Comparison of ENCODE assay signal across 8 cellular contexts in genomic region chr12:75722714-75723200, GRCh38.
DNase-seq lines count a peak whose midpoint lies in the region; ATAC-seq, FAIRE-seq and TF ChIP-seq lines count a peak whose summit lies in the region.

No MANE protein-coding gene starts in this region.

- H3K9me3 Mint-ChIP-seq in activated naive CD4-positive, alpha-beta T cell treated with anti-CD3 and anti-CD28 coated beads, Interleukin-2, amount 10 ng/mL, durations not matched to agents 7 days and 5 days, result no peaks in the 10 kb centered on the region

- peak; percentile 96 for ATAC-seq in HG03064 (IDR thresholded peaks at IDR 0.05; ENCODE audit: low read depth, unreplicated experiment)
- ATAC-seq in heart left ventricle, result peak; percentile 33 to 88 (median 82)
- peak; percentile 89 for ATAC-seq in sciatic nerve

- H3K27ac Mint-ChIP-seq in activated naive CD4-positive, alpha-beta T cell treated with anti-CD3 and anti-CD28 coated beads, Interleukin-2, amount 10 ng/mL, durations not matched to agents 7 days and 5 days, result peak overlapping the region; percentile 71

- peaks cover 9 to 57% (median 42%) of the 10 kb centered on the region in 12 donors for H3K4me1 ChIP-seq in heart left ventricle

- FAIRE-seq in GM18507 (lab: Jason Lieb, UNC), result peak; percentile 60

- H3K9me3 ChIP-seq in heart left ventricle, result no peaks in the 10 kb centered on the region

- peaks cover 16% of the 10 kb centered on the region for H3K4me1 Mint-ChIP-seq in activated naive CD4-positive, alpha-beta T cell treated with anti-CD3 and anti-CD28 coated beads, Interleukin-2, amount 10 ng/mL, durations not matched to agents 7 days and 5 days

- intact Hi-C loops in heart left ventricle (cut with DNase I) (loop anchor here in 8 of 10 donors (1.0 to 10.0 kb wide), 7 partner anchors 16 to 312 kb away; partner anchors contain the start of gene PHLDA1 (in 7 of the 8)), sciatic nerve (cut with DNase I) (no loop called here)

- peak overlapping the region; percentile 39 to 80 (median 75) for H3K27ac ChIP-seq in heart left ventricle

- TF ChIP-seq CTCF in heart left ventricle (IDR thresholded peaks at IDR 0.05), result no peak

- no peak overlapping the region for H3K4me3 Mint-ChIP-seq in activated naive CD4-positive, alpha-beta T cell treated with anti-CD3 and anti-CD28 coated beads, Interleukin-2, amount 10 ng/mL, durations not matched to agents 7 days and 5 days

- 4 to 9% (median 6%) methylated on average over 5 of the region's 5 CpGs for WGBS in heart left ventricle, 4 donors

- H3K4me3 ChIP-seq in heart left ventricle, result no peak overlapping the region

- peaks cover 11% of the 10 kb centered on the region for H3K27me3 Mint-ChIP-seq in activated naive CD4-positive, alpha-beta T cell treated with anti-CD3 and anti-CD28 coated beads, Interleukin-2, amount 10 ng/mL, durations not matched to agents 7 days and 5 days

- no peaks in the 10 kb centered on the region for H3K36me3 Mint-ChIP-seq in activated naive CD4-positive, alpha-beta T cell treated with anti-CD3 and anti-CD28 coated beads, Interleukin-2, amount 10 ng/mL, durations not matched to agents 7 days and 5 days

- in situ Hi-C loops in ACHN (cut with HindIII; ENCODE audit: low pct_ligation_motif_present, low pct_unique_long_range_greater_than_20kb, low sequenced_read_pairs), result no loop called here

- no peaks in the 10 kb centered on the region for H3K27me3 ChIP-seq in heart left ventricle

- DNase-seq in ACHN (peak; percentile 82), GM18507 (ENCODE audit: extremely low spot score, insufficient read length, low read depth) (peak; percentile 8), NOMO-1 treated with DMSO at 0.1 percent for 48 hours (lab: John Stamatoyannopoulos, UW; ENCODE audit: unreplicated experiment) (peak; percentile 66), heart left ventricle (peak in 4 of 5 donors; percentile 44 to 72 (median 54)), sciatic nerve (ENCODE audit: low spot score) (no peak), iPS-NIHi7 (ENCODE audit: extremely low spot score) (no peak)
- DNase-seq in activated naive CD4-positive, alpha-beta T cell treated with anti-CD3 and anti-CD28 coated beads, Interleukin-2, amount 10 ng/mL, durations not matched to agents 7 days and 5 days, result peak; percentile 48

- TF ChIP-seq POLR2A in heart left ventricle (IDR thresholded peaks at IDR 0.05), result no peak

- H3K36me3 ChIP-seq in heart left ventricle, result no peaks in the 10 kb centered on the region

- CTCF ChIA-PET in activated naive CD4-positive, alpha-beta T cell treated with anti-CD3 and anti-CD28 coated beads, Interleukin-2, amount 10 ng/mL, durations not matched to agents 7 days and 5 days (lab: Charles Lee), result no interaction called here

Comparison
In these comparisons a context has a peak if more than half of its experiments do, and no peak if none do; other contexts are left out.
1. DNase-seq: peak in ACHN (single experiment), GM18507 (single experiment), NOMO-1 treated with DMSO at 0.1 percent for 48 hours (single experiment), activated naive CD4-positive, alpha-beta T cell treated with anti-CD3 and anti-CD28 coated beads, Interleukin-2, amount 10 ng/mL, durations not matched to agents 7 days and 5 days (single experiment) and heart left ventricle (4 of 5); none in sciatic nerve (single experiment) and iPS-NIHi7 (single experiment).
2. Peak in every context shown above with its lines, with median percentiles within 50 percentile points of each other: ATAC-seq.